In the genomic region with DNA sequence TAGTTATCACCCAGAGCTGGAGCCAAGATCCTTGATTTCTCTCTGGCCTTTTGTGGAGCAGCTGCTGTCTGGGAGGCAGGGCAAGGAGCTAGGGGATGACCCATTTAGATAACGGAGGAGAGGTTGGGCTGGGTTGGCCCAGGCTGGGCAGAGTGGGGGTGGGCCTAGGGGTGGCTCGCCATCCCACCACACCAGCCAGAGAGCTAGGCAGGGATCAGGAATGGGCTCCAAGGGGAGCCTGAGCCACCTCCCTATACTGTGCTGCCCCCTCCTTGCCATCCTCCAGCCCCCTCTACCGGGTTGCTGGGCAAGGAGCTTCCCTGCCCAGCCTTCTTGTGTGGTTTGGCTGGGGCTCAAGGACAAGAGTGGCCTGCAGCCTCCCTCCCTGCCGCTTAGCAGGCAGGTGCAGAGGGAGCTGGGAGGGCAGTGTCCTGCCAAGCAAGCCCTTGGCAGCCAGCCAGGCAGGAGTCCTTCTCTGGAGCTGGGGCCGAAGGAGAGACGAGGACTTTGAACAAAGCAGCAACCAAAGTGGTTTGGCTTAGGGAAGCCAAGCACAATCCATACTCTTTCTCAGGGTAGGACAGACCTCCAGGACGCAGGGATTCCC, we compare ENCODE assay signal across 8 cellular contexts. TPM values are rescaled to one million over a fixed set of nuclear protein-coding genes. Genes with fewer than 3 reads are reported as not detected.
A peak's percentile ranks its signal among the peaks of the same experiment; 100 is the strongest.
DNase-seq lines count a peak whose midpoint lies in the region; ATAC-seq and TF ChIP-seq lines count a peak whose summit lies in the region.

No MANE protein-coding gene starts in this region.

- H3K4me1 Mint-ChIP-seq in activated CD8-positive, alpha-beta T cell treated with anti-CD3 and anti-CD28 coated beads for 36 hours (ENCODE audit: low read depth), result peaks cover 78% of the 10 kb centered on the region
- H3K4me1 Mint-ChIP-seq in activated CD8-positive, alpha-beta T cell treated with anti-CD3 and anti-CD28 coated beads, Interleukin-2, amount 10 ng/mL, durations not matched to agents 7 days and 5 days (ENCODE audit: low read depth), result peaks cover 80% of the 10 kb centered on the region
- H3K4me1 Mint-ChIP-seq in endothelial cell (ENCODE audit: unreplicated experiment), result peaks cover 59% of the 10 kb centered on the region

- no peaks in the 10 kb centered on the region for H3K27me3 Mint-ChIP-seq in activated CD8-positive, alpha-beta T cell treated with anti-CD3 and anti-CD28 coated beads for 36 hours
- H3K27me3 Mint-ChIP-seq in activated CD8-positive, alpha-beta T cell treated with anti-CD3 and anti-CD28 coated beads, Interleukin-2, amount 10 ng/mL, durations not matched to agents 7 days and 5 days (ENCODE audit: low read depth), result peaks cover 16% of the 10 kb centered on the region
- H3K27me3 Mint-ChIP-seq in endothelial cell (ENCODE audit: unreplicated experiment), result peaks cover 13% of the 10 kb centered on the region

- H3K36me3 ChIP-seq in gastroesophageal sphincter, result no peaks in the 10 kb centered on the region

- no peak for DNase-seq in activated CD8-positive, alpha-beta T cell treated with anti-CD3 and anti-CD28 coated beads for 36 hours
- DNase-seq in activated CD8-positive, alpha-beta T cell treated with anti-CD3 and anti-CD28 coated beads, Interleukin-2, amount 10 ng/mL, durations not matched to agents 7 days and 5 days, result no peak
- peak; percentile 99 for DNase-seq in RPMI8226
- peak; percentile 52 for DNase-seq in pons (ENCODE audit: low spot score)
- no peak for DNase-seq in HCEC 1CT
- DNase-seq in endothelial cell (ENCODE audit: low spot score), result no peak

- CTCF ChIA-PET in activated CD8-positive, alpha-beta T cell treated with anti-CD3 and anti-CD28 coated beads for 36 hours (lab: Charles Lee), result interaction anchor here (0.7 to 29.5 kb wide), 6 partner anchors 8 to 89 kb away, joined by 3 to 1285 read pairs (median 4); no protein-coding TSS in a partner anchor
- CTCF ChIA-PET in activated CD8-positive, alpha-beta T cell treated with anti-CD3 and anti-CD28 coated beads, Interleukin-2, amount 10 ng/mL, durations not matched to agents 7 days and 5 days (lab: Charles Lee), result interaction anchor here (0.8 to 25.3 kb wide), 5 partner anchors 8 to 88 kb away, joined by 3 to 1266 read pairs (median 6); no protein-coding TSS in a partner anchor

- POLR2A ChIA-PET in activated CD8-positive, alpha-beta T cell treated with anti-CD3 and anti-CD28 coated beads for 36 hours (lab: Charles Lee), result interaction anchor here (1.0 to 14.6 kb wide), 3 partner anchors 12 to 33 kb away, joined by 3 to 158 read pairs (median 3); no protein-coding TSS in a partner anchor
- POLR2A ChIA-PET in activated CD8-positive, alpha-beta T cell treated with anti-CD3 and anti-CD28 coated beads, Interleukin-2, amount 10 ng/mL, durations not matched to agents 7 days and 5 days (lab: Charles Lee), result interaction anchor here (0.5 to 5.1 kb wide), 4 partner anchors 30 to 277 kb away, joined by 3 to 34 read pairs (median 4); no protein-coding TSS in a partner anchor

- H3K4me3 ChIP-seq in gastroesophageal sphincter, result no peak overlapping the region

- TF ChIP-seq POLR2A in gastroesophageal sphincter (IDR thresholded peaks at IDR 0.05), result no peak

- ATAC-seq in activated CD8-positive, alpha-beta T cell treated with anti-CD3 and anti-CD28 coated beads for 36 hours, result no peak
- ATAC-seq in activated CD8-positive, alpha-beta T cell treated with anti-CD3 and anti-CD28 coated beads, Interleukin-2, amount 10 ng/mL, durations not matched to agents 7 days and 5 days, result no peak
- ATAC-seq in gastroesophageal sphincter (peak; percentile 2), HG03280 (IDR thresholded peaks at IDR 0.05; ENCODE audit: unreplicated experiment) (no peak)

- H3K27me3 ChIP-seq in gastroesophageal sphincter, result no peaks in the 10 kb centered on the region

- H3K9me3 Mint-ChIP-seq in activated CD8-positive, alpha-beta T cell treated with anti-CD3 and anti-CD28 coated beads for 36 hours, result no peaks in the 10 kb centered on the region
- no peaks in the 10 kb centered on the region for H3K9me3 Mint-ChIP-seq in activated CD8-positive, alpha-beta T cell treated with anti-CD3 and anti-CD28 coated beads, Interleukin-2, amount 10 ng/mL, durations not matched to agents 7 days and 5 days (ENCODE audit: insufficient read depth)
- no peaks in the 10 kb centered on the region for H3K9me3 Mint-ChIP-seq in endothelial cell (ENCODE audit: unreplicated experiment)

- TF ChIP-seq CTCF in activated CD8-positive, alpha-beta T cell treated with anti-CD3 and anti-CD28 coated beads for 36 hours (IDR thresholded peaks at IDR 0.05), result no peak
- TF ChIP-seq CTCF in gastroesophageal sphincter (IDR thresholded peaks at IDR 0.05) (no peak), endothelial cell (IDR thresholded peaks at IDR 0.05; ENCODE audit: unreplicated experiment) (no peak)

- H3K27ac Mint-ChIP-seq in activated CD8-positive, alpha-beta T cell treated with anti-CD3 and anti-CD28 coated beads for 36 hours, result peak overlapping the region; percentile 73
- no peak overlapping the region for H3K27ac Mint-ChIP-seq in activated CD8-positive, alpha-beta T cell treated with anti-CD3 and anti-CD28 coated beads, Interleukin-2, amount 10 ng/mL, durations not matched to agents 7 days and 5 days
- no peak overlapping the region for H3K27ac Mint-ChIP-seq in endothelial cell (ENCODE audit: unreplicated experiment)

- intact Hi-C loops in activated CD8-positive, alpha-beta T cell treated with anti-CD3 and anti-CD28 coated beads for 36 hours (cut with micrococcal nuclease), result loop anchor here (1.0 kb wide), 1 partner anchor 16 kb away; no protein-coding TSS in a partner anchor

- TF ChIP-seq EP300 in gastroesophageal sphincter (IDR thresholded peaks at IDR 0.05), result no peak

- H3K4me1 ChIP-seq in gastroesophageal sphincter, result peaks cover 0 to 68% (median 5%) of the 10 kb centered on the region in 3 donors

- peak overlapping the region in 1 of 4 donors; percentile 10 for H3K27ac ChIP-seq in gastroesophageal sphincter

- H3K4me3 Mint-ChIP-seq in activated CD8-positive, alpha-beta T cell treated with anti-CD3 and anti-CD28 coated beads for 36 hours, result no peak overlapping the region
- no peak overlapping the region for H3K4me3 Mint-ChIP-seq in activated CD8-positive, alpha-beta T cell treated with anti-CD3 and anti-CD28 coated beads, Interleukin-2, amount 10 ng/mL, durations not matched to agents 7 days and 5 days
- no peak overlapping the region for H3K4me3 Mint-ChIP-seq in endothelial cell (ENCODE audit: unreplicated experiment)

- H3K36me3 Mint-ChIP-seq in activated CD8-positive, alpha-beta T cell treated with anti-CD3 and anti-CD28 coated beads for 36 hours (ENCODE audit: low read depth), result no peaks in the 10 kb centered on the region
- no peaks in the 10 kb centered on the region for H3K36me3 Mint-ChIP-seq in activated CD8-positive, alpha-beta T cell treated with anti-CD3 and anti-CD28 coated beads, Interleukin-2, amount 10 ng/mL, durations not matched to agents 7 days and 5 days (ENCODE audit: low read depth)
- peaks cover 3% of the 10 kb centered on the region for H3K36me3 Mint-ChIP-seq in endothelial cell (ENCODE audit: low read depth, unreplicated experiment)

- 4% methylated on average over 3 of the region's 7 CpGs; no CpG with 5 or more reads in 1 of the 2 donors for WGBS in gastroesophageal sphincter (ENCODE audit: low coverage in 1 of 2), 2 donors

- no peaks in the 10 kb centered on the region for H3K9me3 ChIP-seq in gastroesophageal sphincter

RNA-seq across cellular contexts. Expression of gene NUAK2, which starts 4.1 kb away (rescaled TPM):
- 1 to 10 TPM; 1.9 TPM for total RNA-seq in activated CD8-positive, alpha-beta T cell treated with anti-CD3 and anti-CD28 coated beads for 36 hours
- 1 to 10 TPM; 1.6 TPM for total RNA-seq in activated CD8-positive, alpha-beta T cell treated with anti-CD3 and anti-CD28 coated beads, Interleukin-2, amount 10 ng/mL, durations not matched to agents 7 days and 5 days
- total RNA-seq in gastroesophageal sphincter, result 1 to 10 TPM in 1 of 4 donors, under 1 TPM in 3; 0.67 to 1.1 (median 0.83) TPM
- 3.6 TPM for total RNA-seq in endothelial cell (ENCODE audit: unreplicated experiment)

RNA-seq across cellular contexts. Expression of gene KLHDC8A, which starts 39.3 kb away (rescaled TPM):
- total RNA-seq in activated CD8-positive, alpha-beta T cell treated with anti-CD3 and anti-CD28 coated beads for 36 hours, result not detected
- total RNA-seq in activated CD8-positive, alpha-beta T cell treated with anti-CD3 and anti-CD28 coated beads, Interleukin-2, amount 10 ng/mL, durations not matched to agents 7 days and 5 days, result not detected
- under 1 TPM in 3 of 4 donors, not detected in 1; 0.16 to 0.40 (median 0.31) TPM for total RNA-seq in gastroesophageal sphincter
- 1.5 TPM for total RNA-seq in endothelial cell (ENCODE audit: unreplicated experiment)

Comparison
In these comparisons a context has a peak if more than half of its experiments do, and no peak if none do; other contexts are left out.
1. DNase-seq: peak in RPMI8226 (single experiment) and pons (single experiment); none in activated CD8-positive, alpha-beta T cell treated with anti-CD3 and anti-CD28 coated beads for 36 hours (single experiment), activated CD8-positive, alpha-beta T cell treated with anti-CD3 and anti-CD28 coated beads, Interleukin-2, amount 10 ng/mL, durations not matched to agents 7 days and 5 days (single experiment), HCEC 1CT (single experiment) and endothelial cell (single experiment).